Comparison of ENCODE assay signal across 14 cellular contexts in genomic region chr13:98473135-98473791, GRCh38.
A peak's percentile ranks its signal among the peaks of the same experiment; 100 is the strongest.
DNase-seq lines count a peak whose midpoint lies in the region; ATAC-seq and TF ChIP-seq lines count a peak whose summit lies in the region.
"Had no signal": no experiment of that assay in that cellular context is flagged by ENCODE, and none has a peak within 500 bp of the region (broad histone marks: within the 10 kb centered on the region; RNA-seq: fewer than 3 reads in every experiment).

No MANE protein-coding gene starts in this region.

- H3K27ac Mint-ChIP-seq in T-helper 2 cell treated with Interferon-gamma antibody and Interleukin-4, amounts not matched to agents 5 μg/mL and 100 μg/mL, for 36 hours, result peak overlapping the region; percentile 79
- peak overlapping the region; percentile 64 to 87 for H3K27ac Mint-ChIP-seq in T-cell
- peak overlapping the region; percentile 16 to 80 for H3K27ac Mint-ChIP-seq in natural killer cell treated with Interleukin-12 subunit alpha and Interleukin-12 subunit beta and Interleukin-15 and Interleukin-18, amount 100 ng/mL, for 72 hours

- no peaks in the 10 kb centered on the region for H3K9me3 ChIP-seq in esophagus squamous epithelium
- H3K9me3 ChIP-seq: neutrophil had no signal

- POLR2A ChIA-PET in T-cell (lab: Charles Lee), result interaction anchor here in 1 of 2 donors (0.7 kb wide), 1 partner anchor 23 kb away, joined by 3 read pairs; no protein-coding TSS in a partner anchor

- no peak for TF ChIP-seq POLR2A in esophagus squamous epithelium (IDR thresholded peaks at IDR 0.05)

- no peak overlapping the region for H3K4me3 ChIP-seq in esophagus squamous epithelium
- H3K4me3 ChIP-seq: lung had no signal

- CTCF ChIA-PET in T-cell (lab: Charles Lee), result interaction anchor here in 1 of 2 donors (1.7 kb wide), 1 partner anchor 28 kb away, joined by 3 read pairs; no protein-coding TSS in a partner anchor

- peaks cover 58% of the 10 kb centered on the region for H3K36me3 Mint-ChIP-seq in T-helper 2 cell treated with Interferon-gamma antibody and Interleukin-4, amounts not matched to agents 5 μg/mL and 100 μg/mL, for 36 hours (ENCODE audit: low read depth)
- peaks cover 43% of the 10 kb centered on the region for H3K36me3 Mint-ChIP-seq in T-cell
- peaks cover 16% of the 10 kb centered on the region for H3K36me3 Mint-ChIP-seq in natural killer cell treated with Interleukin-12 subunit alpha and Interleukin-12 subunit beta and Interleukin-15 and Interleukin-18, amount 100 ng/mL, for 72 hours

- peaks cover 37% of the 10 kb centered on the region for H3K4me1 Mint-ChIP-seq in T-helper 2 cell treated with Interferon-gamma antibody and Interleukin-4, amounts not matched to agents 5 μg/mL and 100 μg/mL, for 36 hours (ENCODE audit: low read depth)
- peaks cover 47 to 54% (median 50%) of the 10 kb centered on the region in 3 donors for H3K4me1 Mint-ChIP-seq in T-cell
- H3K4me1 Mint-ChIP-seq in natural killer cell treated with Interleukin-12 subunit alpha and Interleukin-12 subunit beta and Interleukin-15 and Interleukin-18, amount 100 ng/mL, for 72 hours (ENCODE audit: low read depth in 2 of 2), result peaks cover 44 to 45% of the 10 kb centered on the region in 2 donors

- TF ChIP-seq CTCF in esophagus squamous epithelium (IDR thresholded peaks at IDR 0.05) (no peak), foreskin keratinocyte (conservative IDR thresholded peaks at IDR 0.05) (no peak)

- H3K27me3 Mint-ChIP-seq in T-helper 2 cell treated with Interferon-gamma antibody and Interleukin-4, amounts not matched to agents 5 μg/mL and 100 μg/mL, for 36 hours (ENCODE audit: low read depth), result no peaks in the 10 kb centered on the region
- H3K27me3 Mint-ChIP-seq in T-cell, result no peaks in the 10 kb centered on the region
- H3K27me3 Mint-ChIP-seq in natural killer cell treated with Interleukin-12 subunit alpha and Interleukin-12 subunit beta and Interleukin-15 and Interleukin-18, amount 100 ng/mL, for 72 hours, result no peaks in the 10 kb centered on the region

- H3K4me3 Mint-ChIP-seq in T-helper 2 cell treated with Interferon-gamma antibody and Interleukin-4, amounts not matched to agents 5 μg/mL and 100 μg/mL, for 36 hours, result no peak overlapping the region
- no peak overlapping the region for H3K4me3 Mint-ChIP-seq in T-cell
- no peak overlapping the region for H3K4me3 Mint-ChIP-seq in natural killer cell treated with Interleukin-12 subunit alpha and Interleukin-12 subunit beta and Interleukin-15 and Interleukin-18, amount 100 ng/mL, for 72 hours

- intact Hi-C loops in esophagus squamous epithelium (cut with DNase I), result no loop called here

- 53 to 59% methylated on average over 5 of the region's 5 CpGs for WGBS in esophagus squamous epithelium, 2 donors

- H3K36me3 ChIP-seq in esophagus squamous epithelium, result peaks cover 22 to 69% (median 34%) of the 10 kb centered on the region in 3 donors

- peaks cover 21 to 50% (median 24%) of the 10 kb centered on the region in 3 donors for H3K4me1 ChIP-seq in esophagus squamous epithelium
- H3K4me1 ChIP-seq in foreskin keratinocyte, result peaks cover 11% of the 10 kb centered on the region

- H3K27ac ChIP-seq in esophagus squamous epithelium, result peak overlapping the region in 3 of 4 donors; percentile 4 to 25 (median 9)
- no peak overlapping the region for H3K27ac ChIP-seq in foreskin keratinocyte
- H3K27ac ChIP-seq: neutrophil had no signal

- ATAC-seq in T-cell (replicated peaks in 1 of 4) (no peak), foreskin keratinocyte (no peak), GM18519 (IDR thresholded peaks at IDR 0.05; ENCODE audit: low FRiP score, unreplicated experiment) (no peak)
- no peak for ATAC-seq in natural killer cell treated with Interleukin-12 subunit alpha and Interleukin-12 subunit beta and Interleukin-15 and Interleukin-18, amount 100 ng/mL, for 72 hours
- ATAC-seq: activated CD4-positive, CD25-positive, alpha-beta regulatory T cell treated with anti-CD3 and anti-CD28 coated beads, Interleukin-2, amount 50 U/mL, for 24 hours had no signal

- no peak for DNase-seq in T-helper 2 cell treated with Interferon-gamma antibody and Interleukin-4, amounts not matched to agents 5 μg/mL and 100 μg/mL, for 36 hours (ENCODE audit: low spot score)
- DNase-seq in T-helper 2 cell, result no peak
- DNase-seq in T-cell, result no peak
- no peak for DNase-seq in esophagus squamous epithelium (lab: John Stamatoyannopoulos, UW)
- no peak for DNase-seq in natural killer cell treated with Interleukin-12 subunit alpha and Interleukin-12 subunit beta and Interleukin-15 and Interleukin-18, amount 100 ng/mL, for 72 hours (ENCODE audit: low spot score)
- no peak for DNase-seq in foreskin keratinocyte
- DNase-seq in CD1c-positive myeloid dendritic cell (ENCODE audit: extremely low spot score), result no peak
- DNase-seq: COR-L47, NCI-H1436, NCI-H510A had no signal

- H3K27me3 ChIP-seq in esophagus squamous epithelium, result no peaks in the 10 kb centered on the region
- H3K27me3 ChIP-seq in foreskin keratinocyte, result no peaks in the 10 kb centered on the region
- H3K27me3 ChIP-seq: neutrophil had no signal

- H3K9me3 Mint-ChIP-seq in T-helper 2 cell treated with Interferon-gamma antibody and Interleukin-4, amounts not matched to agents 5 μg/mL and 100 μg/mL, for 36 hours, result no peaks in the 10 kb centered on the region
- no peaks in the 10 kb centered on the region for H3K9me3 Mint-ChIP-seq in T-cell
- no peaks in the 10 kb centered on the region for H3K9me3 Mint-ChIP-seq in natural killer cell treated with Interleukin-12 subunit alpha and Interleukin-12 subunit beta and Interleukin-15 and Interleukin-18, amount 100 ng/mL, for 72 hours
